Comparison of ENCODE assay signal across 13 cellular contexts in the genomic region with DNA sequence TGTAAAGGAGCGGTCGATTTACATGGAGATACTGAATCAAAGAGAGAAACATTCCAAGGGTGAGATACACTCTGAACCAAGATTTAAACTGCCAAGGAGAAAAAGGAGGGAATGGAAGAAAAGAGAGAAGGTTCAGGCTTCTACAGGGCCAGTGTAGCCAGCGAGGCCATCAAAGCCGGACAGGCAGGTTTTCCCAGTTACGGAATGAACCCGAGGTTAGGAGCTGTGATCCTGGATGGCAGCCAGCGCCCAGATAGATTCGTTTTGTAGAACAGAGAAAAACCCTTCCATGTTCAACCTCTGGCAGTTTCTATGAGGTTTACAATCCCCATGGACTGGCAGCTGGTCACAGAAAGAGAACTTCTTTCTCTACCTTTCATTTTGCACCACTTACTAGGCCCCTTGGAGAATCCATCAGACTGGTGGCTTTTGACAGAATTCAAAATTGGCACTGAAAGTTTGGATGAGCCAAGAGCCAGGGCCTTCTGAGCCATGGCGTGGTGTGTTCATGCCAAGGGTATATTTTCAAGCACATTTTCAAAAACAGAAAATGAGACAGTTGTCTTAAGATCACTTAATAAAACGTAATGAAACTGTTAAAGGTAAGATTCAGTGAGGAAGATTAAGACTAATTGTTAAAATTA.
DNase-seq lines count a peak whose midpoint lies in the region; ATAC-seq, FAIRE-seq and TF ChIP-seq lines count a peak whose summit lies in the region.
"Had no signal": no experiment of that assay in that cellular context is flagged by ENCODE, and none has a peak within 500 bp of the region (broad histone marks: within the 10 kb centered on the region; RNA-seq: fewer than 3 reads in every experiment).

No MANE protein-coding gene starts in this region.

- intact Hi-C loops in uterus (cut with DNase I; ENCODE audit: low total_unique reads), result no loop called here

- no peaks in the 10 kb centered on the region; a peak in 1 of 22 replicates for H3K27me3 ChIP-seq in BLaER1 treated with 17β-estradiol and CSF1 and Interleukin-3, amounts not matched to agents 10 nM and 100 nM
- H3K27me3 ChIP-seq in astrocyte (ENCODE audit: insufficient read depth, low read length) (no peaks in the 10 kb centered on the region), uterus (no peaks in the 10 kb centered on the region)
- H3K27me3 ChIP-seq: gastrocnemius medialis had no signal

- peaks cover 98 to 100% (median 100%) of the 10 kb centered on the region in 11 experiments for H4K20me1 ChIP-seq in BLaER1 treated with 17β-estradiol and CSF1 and Interleukin-3, amounts not matched to agents 10 nM and 100 nM
- H4K20me1 ChIP-seq in astrocyte (ENCODE audit: insufficient read depth, low read length), result peaks cover 71% of the 10 kb centered on the region

- H3K27ac ChIP-seq in BLaER1 treated with 17β-estradiol and CSF1 and Interleukin-3, amounts not matched to agents 10 nM and 100 nM, result peak overlapping the region in 2 of 11 experiments; percentile 8 to 32; a peak in 1 of 22 replicates
- H3K27ac ChIP-seq in astrocyte (ENCODE audit: low read depth, low read length) (no peak overlapping the region), uterus (no peak overlapping the region)

- H3K9ac ChIP-seq in BLaER1 treated with 17β-estradiol and CSF1 and Interleukin-3, amounts not matched to agents 10 nM and 100 nM, result peak overlapping the region in 5 of 11 experiments; percentile 2 to 37 (median 18); a peak in 5 of 22 replicates
- no peak overlapping the region for H3K9ac ChIP-seq in astrocyte (ENCODE audit: low read length)

- peak overlapping the region in 4 of 10 experiments; percentile 7 to 31 (median 18); a peak in 6 of 20 replicates for H3K4me3 ChIP-seq in BLaER1 treated with 17β-estradiol and CSF1 and Interleukin-3, amounts not matched to agents 10 nM and 100 nM
- H3K4me3 ChIP-seq in astrocyte (ENCODE audit: insufficient read depth, low read depth, low read length) (no peak overlapping the region), uterus (no peak overlapping the region)
- H3K4me3 ChIP-seq: gastrocnemius medialis, GM12878 had no signal

- H3K4me2 ChIP-seq in BLaER1 treated with 17β-estradiol and CSF1 and Interleukin-3, amounts not matched to agents 10 nM and 100 nM, result peak overlapping the region; percentile 44 to 90 (median 75)
- no peak overlapping the region for H3K4me2 ChIP-seq in astrocyte (ENCODE audit: low read length)

- no peak for ATAC-seq in HG02970 (IDR thresholded peaks at IDR 0.05; ENCODE audit: low FRiP score, unreplicated experiment)
- no peak for ATAC-seq in HG02623 (IDR thresholded peaks at IDR 0.05; ENCODE audit: unreplicated experiment)
- ATAC-seq: GM12878 had no signal

- H3K4me3 Mint-ChIP-seq in astrocyte (ENCODE audit: unreplicated experiment), result no peak overlapping the region

- peaks cover 96 to 100% (median 98%) of the 10 kb centered on the region in 11 experiments for H3K36me3 ChIP-seq in BLaER1 treated with 17β-estradiol and CSF1 and Interleukin-3, amounts not matched to agents 10 nM and 100 nM
- H3K36me3 ChIP-seq in astrocyte (ENCODE audit: insufficient read depth, low read length), result peaks cover 61% of the 10 kb centered on the region
- H3K36me3 ChIP-seq in uterus, result no peaks in the 10 kb centered on the region

- peaks cover 85 to 99% (median 97%) of the 10 kb centered on the region in 10 experiments for H3K4me1 ChIP-seq in BLaER1 treated with 17β-estradiol and CSF1 and Interleukin-3, amounts not matched to agents 10 nM and 100 nM
- peaks cover 31% of the 10 kb centered on the region for H3K4me1 ChIP-seq in astrocyte (ENCODE audit: insufficient read depth, low read length)
- H3K4me1 ChIP-seq in uterus, result no peaks in the 10 kb centered on the region

- H3K4me1 Mint-ChIP-seq in astrocyte (ENCODE audit: low read depth, unreplicated experiment), result peaks cover 32% of the 10 kb centered on the region

- FAIRE-seq in astrocyte (lab: Jason Lieb, UNC), result peak; percentile 32
- FAIRE-seq: colon, GM12878 had no signal

- H3K27me3 Mint-ChIP-seq in astrocyte (ENCODE audit: low read depth, unreplicated experiment), result no peaks in the 10 kb centered on the region

- TF ChIP-seq POLR2A in uterus (IDR thresholded peaks at IDR 0.05), result no peak

- H2AFZ ChIP-seq in astrocyte (ENCODE audit: low read depth, low read length), result no peak overlapping the region

- H3K79me2 ChIP-seq in astrocyte (ENCODE audit: insufficient read depth, low read length), result peaks cover 97% of the 10 kb centered on the region

- H3K9me3 ChIP-seq in BLaER1 treated with 17β-estradiol and CSF1 and Interleukin-3, amounts not matched to agents 10 nM and 100 nM (replicated peaks in 1 of 11), result no peaks in the 10 kb centered on the region
- H3K9me3 ChIP-seq in astrocyte (ENCODE audit: insufficient read depth, low read depth, low read length) (no peaks in the 10 kb centered on the region), uterus (no peaks in the 10 kb centered on the region)
- H3K9me3 ChIP-seq: Caco-2, gastrocnemius medialis had no signal

- DNase-seq in HT-29 (ENCODE audit: low spot score) (peak; percentile 94), astrocyte (ENCODE audit: low read depth) (no peak), mucosa of gallbladder (ENCODE audit: low spot score) (peak; percentile 89), putamen (ENCODE audit: low spot score) (no peak), uterus (no peak)
- DNase-seq: NCI-H1694 had no signal

- peak overlapping the region; percentile 59 for H3K27ac Mint-ChIP-seq in astrocyte (ENCODE audit: unreplicated experiment)

- H3K9me3 Mint-ChIP-seq in astrocyte (ENCODE audit: unreplicated experiment), result no peaks in the 10 kb centered on the region

- peaks cover 27% of the 10 kb centered on the region for H3K36me3 Mint-ChIP-seq in astrocyte (ENCODE audit: low read depth, unreplicated experiment)

- no peak for TF ChIP-seq CTCF in astrocyte (IDR thresholded peaks at IDR 0.05; ENCODE audit: insufficient read depth, low read depth, low read length)
- TF ChIP-seq CTCF in uterus (IDR thresholded peaks at IDR 0.05), result no peak

Comparison
In these comparisons a context has a peak if more than half of its experiments do, and no peak if none do; other contexts are left out.
1. DNase-seq: peak in HT-29 (single experiment) and mucosa of gallbladder (single experiment); none in astrocyte (single experiment), putamen (single experiment) and uterus (0 of 2).